In the genomic region with DNA sequence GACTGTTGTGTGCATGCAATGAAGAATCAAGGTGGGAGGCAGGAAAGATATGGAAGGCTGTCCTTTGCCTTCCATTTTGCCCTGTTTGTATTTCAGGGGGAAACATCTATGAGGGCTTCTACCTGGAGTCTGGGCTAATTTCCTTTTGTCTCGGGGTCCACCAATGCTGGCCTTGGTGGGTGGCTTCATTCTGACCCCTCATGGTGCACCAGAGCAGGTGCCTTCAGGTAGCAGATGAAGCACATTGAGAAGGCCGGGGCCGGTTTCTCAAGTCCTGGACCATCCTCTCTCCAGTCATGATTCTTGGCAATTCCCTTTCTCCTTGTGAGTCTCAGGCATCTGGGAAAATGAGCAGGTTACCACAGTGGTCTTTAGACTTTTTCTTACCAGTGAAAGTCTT, we compare ENCODE assay signal across 33 cellular contexts. TPM values are rescaled to one million over a fixed set of nuclear protein-coding genes. Genes with fewer than 3 reads are reported as not detected.
DNase-seq lines count a peak whose midpoint lies in the region; ATAC-seq, FAIRE-seq and TF ChIP-seq lines count a peak whose summit lies in the region.
"Had no signal": no experiment of that assay in that cellular context is flagged by ENCODE, and none has a peak within 500 bp of the region (broad histone marks: within the 10 kb centered on the region; RNA-seq: fewer than 3 reads in every experiment).

No MANE protein-coding gene starts in this region.

- no peak for FAIRE-seq in K562 (lab: Jason Lieb, UNC)
- no peak for FAIRE-seq in GM12892 (lab: Jason Lieb, UNC)
- FAIRE-seq: pancreas, TTC549 had no signal

- WGBS in HUES64 = 95% methylated on average over 3 of the region's 3 CpGs
- WGBS in K562 (ENCODE audit: insufficient coverage, low coverage, missing lambda C conversion rate) = 0% methylated on average over 3 of the region's 3 CpGs
- WGBS in mesendoderm (ENCODE audit: extremely low coverage, insufficient coverage, low lambda C conversion rate) = no CpG with 5 or more reads among the region's 3 CpGs

- peak; percentile 29; the same call in 1 of the 3 replicates for ATAC-seq in K562
- ATAC-seq: activated naive CD8-positive, alpha-beta T cell treated with anti-CD3 and anti-CD28 coated beads, Interleukin-2, amount 50 U/mL, for 24 hours; activated T-cell treated with anti-CD3 and anti-CD28 coated beads, Interleukin-2, amount 50 U/mL, for 72 hours; pancreas; stimulated activated naive CD8-positive, alpha-beta T cell treated with anti-CD3 and anti-CD28 coated beads, Interleukin-15, amount 100 ng/mL, for 72 hours; T-helper 17 cell had no signal

- no peak overlapping the region for H3K23ac ChIP-seq in mesendoderm (ENCODE audit: low read length)

- no peak overlapping the region for H2AK5ac ChIP-seq in mesendoderm (ENCODE audit: low read length)

- in situ Hi-C loops in K562 (cut with MboI) = no loop called here

- no peaks in the 10 kb centered on the region for H3K27me3 ChIP-seq in HUES64 (ENCODE audit: insufficient read depth, low read length)
- peaks cover 3 to 8% of the 10 kb centered on the region in 2 experiments; a peak in 3 of 5 replicates for H3K27me3 ChIP-seq in K562 (ENCODE audit: control insufficient read depth in 2 of 2, insufficient read depth in 2 of 2, low read length in 2 of 2)
- H3K27me3 ChIP-seq in mesendoderm (ENCODE audit: insufficient read depth, low read length, poor library complexity) = no peaks in the 10 kb centered on the region
- H3K27me3 ChIP-seq: uterus had no signal

- CTCF ChIA-PET in K562 (lab: Yijun Ruan, JAX; ENCODE audit: low intra/inter-chr PET ratio) = no interaction called here

- H4K5ac ChIP-seq in mesendoderm (ENCODE audit: low read length) = no peak overlapping the region

- H3K79me2 ChIP-seq in K562 (ENCODE audit: control insufficient read depth, insufficient read depth, low read length) (no peaks in the 10 kb centered on the region), mesendoderm (ENCODE audit: control insufficient read depth, insufficient read depth, low read length) (no peaks in the 10 kb centered on the region)

- H3K56ac ChIP-seq in mesendoderm (ENCODE audit: low read length) = no peak overlapping the region

- peak overlapping the region; percentile 60 for H3K27ac ChIP-seq in HUES64 (ENCODE audit: low read depth, low read length)
- H3K27ac ChIP-seq in K562 (ENCODE audit: extremely low read depth, low read depth, low read length) = no peak overlapping the region
- H3K27ac ChIP-seq in mesendoderm (ENCODE audit: low read depth, low read length) = no peak overlapping the region
- H3K27ac ChIP-seq: GM23248, pancreas, spleen, uterus had no signal

- H2AFZ ChIP-seq in K562 (ENCODE audit: low read depth, low read length) = no peak overlapping the region
- H2AFZ ChIP-seq: GM23248 had no signal

- no peaks in the 10 kb centered on the region for H3K79me1 ChIP-seq in mesendoderm (ENCODE audit: low read length)

- no peaks in the 10 kb centered on the region for H4K20me1 ChIP-seq in K562 (replicated peaks; ENCODE audit: control insufficient read depth, insufficient read depth, low read length)

- H3K18ac ChIP-seq in mesendoderm (ENCODE audit: low read length) = no peak overlapping the region

- no peak overlapping the region for H2BK15ac ChIP-seq in mesendoderm (replicated peaks; ENCODE audit: low read depth)

- H3K4me1 ChIP-seq in HUES64 (ENCODE audit: insufficient read depth, low read length) = peaks cover 28% of the 10 kb centered on the region
- peaks cover 0 to 9% of the 10 kb centered on the region in 2 experiments; a peak in 2 of 5 replicates for H3K4me1 ChIP-seq in K562 (replicated peaks in 1 of 2; ENCODE audit: control insufficient read depth in 2 of 2, insufficient read depth in 2 of 2, low read length in 2 of 2)
- peaks cover 19% of the 10 kb centered on the region for H3K4me1 ChIP-seq in mesendoderm (ENCODE audit: control insufficient read depth, low read depth, low read length)
- H3K4me1 ChIP-seq: pancreas, spleen, uterus had no signal

- no peak overlapping the region for H4K8ac ChIP-seq in mesendoderm (ENCODE audit: low read depth, low read length)

- H3K4me3 ChIP-seq in HUES64 (ENCODE audit: low read length) = no peak overlapping the region
- no peak overlapping the region for H3K4me3 ChIP-seq in K562
- no peak overlapping the region for H3K4me3 ChIP-seq in mesendoderm (ENCODE audit: low read length)
- H3K4me3 ChIP-seq: GM23248, lung, pancreas, spleen, uterus had no signal

- no peak overlapping the region for H2BK120ac ChIP-seq in mesendoderm (ENCODE audit: low read depth, low read length)

- BruUV-seq in K562 (replicated peaks; lab: Mats Ljungman, UMichigan) = no TSS peak

- no peak for TF ChIP-seq EP300 in K562 (IDR thresholded peaks at IDR 0.05; ENCODE audit: low read length)

- POLR2A ChIA-PET in K562 (lab: Yijun Ruan, JAX) = no interaction called here

- H3K9me1 ChIP-seq in K562 (ENCODE audit: control insufficient read depth, insufficient read depth, low read length) = no peaks in the 10 kb centered on the region

- DNase-seq in NCI-H748 (lab: John Stamatoyannopoulos, UW; ENCODE audit: unreplicated experiment) = peak; percentile 32
- no peak for DNase-seq in NCI-H748 treated with DMSO at 0.1 percent for 48 hours (lab: John Stamatoyannopoulos, UW)
- DNase-seq in K562 (ENCODE audit: extremely low read depth in 1 of 4, low spot score in 3 of 4) = no peak
- DNase-seq in mesendoderm = no peak
- no peak for DNase-seq in middle frontal gyrus (ENCODE audit: extremely low spot score, low spot score)
- no peak for DNase-seq in GM12892 (ENCODE audit: insufficient read length)
- no peak for DNase-seq in effector CD4-positive, alpha-beta T cell
- DNase-seq: 8988T; activated CD4-positive, alpha-beta memory T cell treated with anti-CD3 and anti-CD28 coated beads for 36 hours; activated naive CD8-positive, alpha-beta T cell treated with anti-CD3 and anti-CD28 coated beads, Interleukin-2, amount 50 U/mL, for 24 hours; activated T-cell treated with anti-CD3 and anti-CD28 coated beads, Interleukin-2, amount 50 U/mL, for 72 hours; DMS79 treated with DMSO at 0.1 percent for 48 hours; GF-D8; hippocampal formation; left cardiac atrium; NCI-H1417; NCI-H2081; NCI-H345; NCI-H82; pancreas; RPMI8226; spleen; stimulated activated CD4-positive, alpha-beta T cell treated with anti-CD3 and anti-CD28 coated beads, Interleukin-2, amount 100 ng/mL, for 24 hours; stimulated activated naive CD8-positive, alpha-beta T cell treated with anti-CD3 and anti-CD28 coated beads, Interleukin-15, amount 100 ng/mL, for 72 hours; T-helper 17 cell; uterus had no signal

- TF ChIP-seq POLR2A in K562 (conservative IDR thresholded peaks at IDR 0.05) (no peak), GM12892 (IDR thresholded peaks at IDR 0.05; ENCODE audit: low read depth, low read length) (no peak)

- H3K4me2 ChIP-seq in K562 (ENCODE audit: insufficient read depth, low read length) = no peak overlapping the region
- no peak overlapping the region for H3K4me2 ChIP-seq in mesendoderm (ENCODE audit: low read length)

- intact Hi-C loops in K562 (cut with micrococcal nuclease) = no loop called here

- H2BK5ac ChIP-seq in mesendoderm (ENCODE audit: low read length) = no peak overlapping the region

- peak in 1 of 3 experiments; percentile 16; a peak in 1 of 6 replicates for TF ChIP-seq CTCF in K562 (IDR thresholded peaks at IDR 0.05 in 2 of 3, conservative IDR thresholded peaks at IDR 0.05 in 1 of 3; ENCODE audit: insufficient read depth in 2 of 3, low read depth in 1 of 3, low read length in 3 of 3)

- no peaks in the 10 kb centered on the region for H3K9me3 ChIP-seq in HUES64 (ENCODE audit: insufficient read depth, low read depth, low read length)
- no peaks in the 10 kb centered on the region for H3K9me3 ChIP-seq in K562 (replicated peaks; ENCODE audit: control insufficient read depth, insufficient read depth, low read depth, low read length)
- H3K9me3 ChIP-seq: pancreas, spleen, uterus had no signal

- H3K9ac ChIP-seq in HUES64 (ENCODE audit: low read depth, low read length) (no peak overlapping the region), K562 (ENCODE audit: insufficient read depth in 1 of 2, low read depth in 2 of 2, low read length in 2 of 2) (no peak overlapping the region), mesendoderm (ENCODE audit: low read length) (no peak overlapping the region)
- H3K9ac ChIP-seq: GM23248 had no signal

- H3K4ac ChIP-seq in mesendoderm (ENCODE audit: low read depth, low read length) = peak overlapping the region; percentile 66

- TF ChIP-seq RAD21 in K562 (CRISPR knock-in tag; conservative IDR thresholded peaks at IDR 0.05 in 1 of 2, IDR thresholded peaks at IDR 0.05 in 1 of 2) = peak in 1 of 2 experiments; percentile 22; a peak in 1 of 4 replicates

- H3K36me3 ChIP-seq in HUES64 (ENCODE audit: insufficient read depth, low read length) (no peaks in the 10 kb centered on the region), K562 (ENCODE audit: control insufficient read depth, insufficient read depth, low read length) (no peaks in the 10 kb centered on the region), mesendoderm (ENCODE audit: control insufficient read depth, insufficient read depth, low read length) (no peaks in the 10 kb centered on the region)
- H3K36me3 ChIP-seq: pancreas, spleen, uterus had no signal

TF ChIP-seq in K562, 482 proteins besides CTCF, POLR2A, EP300 and RAD21 (continues in another document):
- no peak for TF ChIP-seq EGR1 (conservative IDR thresholded peaks at IDR 0.05)
- no peak for TF ChIP-seq RFX7 (CRISPR knock-in tag; IDR thresholded peaks at IDR 0.05)

RNA-seq across cellular contexts. Expression of a gene that starts 47.2 kb away (rescaled TPM):
- polyA plus RNA-seq in HUES64 (2013, experiment 1 of 2) = 0.40 TPM
- polyA plus RNA-seq in HUES64 (2013, experiment 2 of 2) = 0.19 TPM
- not detected in 2 replicates for total RNA-seq in K562 (2011; cell fraction: chromatin; rRNA removed; ENCODE audit: low replicate concordance)
- total RNA-seq in K562 (2011; cell fraction: nucleolus; rRNA removed) = not detected in 2 replicates
- not detected in 2 replicates for total RNA-seq in K562 (2011; cell fraction: nucleoplasm; rRNA removed)
- not detected in 2 replicates for total RNA-seq in K562 (2014; rRNA removed)
- total RNA-seq in K562 (2014; rRNA removed; fragmentation: Illumina TruSeq; extraction: Trizol) = not detected in 2 replicates
- not detected in 2 replicates for total RNA-seq in K562 (2015; rRNA removed; fragmentation: Illumina TruSeq; extraction: Trizol)
- total RNA-seq in K562 (2021) = not detected in 2 replicates
- not detected in 2 replicates for polyA plus RNA-seq in K562 (2011; rRNA removed)
- not detected in 2 replicates for polyA plus RNA-seq in K562 (2011; cell fraction: cytosol; rRNA removed)
- polyA plus RNA-seq in K562 (2011; cell fraction: nucleus; rRNA removed) = not detected in 2 replicates
- 0.18 TPM in 1 of 2 replicates, not detected in the other for polyA plus RNA-seq in K562 (2012)
- 0.04 TPM in 1 of 2 replicates, not detected in the other for polyA plus RNA-seq in K562 (2014; fragmentation: Illumina TruSeq; extraction: Trizol)
- polyA plus RNA-seq in K562 (2014; fragmentation: Nextera tagmentation; extraction: Ambion mirVana) = under 1 TPM in 1 of 2 experiments, not detected in 1; 0.07 TPM
- polyA plus RNA-seq in K562 (2014; rRNA removed) = not detected in 2 replicates
- not detected in 2 replicates for polyA minus RNA-seq in K562 (2011; rRNA and poly(A)+ RNA removed)
- not detected in 2 replicates for polyA minus RNA-seq in K562 (2011; cell fraction: cytosol; rRNA and poly(A)+ RNA removed)
- polyA minus RNA-seq in K562 (2011; cell fraction: nucleus; rRNA and poly(A)+ RNA removed) = not detected in 2 replicates
- 0.04 TPM for polyA plus RNA-seq in mesendoderm (2013, experiment 1 of 2)
- 0.07 TPM for polyA plus RNA-seq in mesendoderm (2013, experiment 2 of 2)
- polyA plus RNA-seq in GM12892 (2012; ENCODE audit: missing spikeins) = 0.15 TPM
- total RNA-seq: activated CD4-positive, alpha-beta memory T cell treated with anti-CD3 and anti-CD28 coated beads for 36 hours; activated T-cell treated with anti-CD3 and anti-CD28 coated beads, Interleukin-2, amount 50 U/mL, for 72 hours; Calu3; dermis blood vessel endothelial cell; GM23248; HT1080 had no signal
- polyA plus RNA-seq: GM23248 had no signal
